Comparison of ENCODE assay signal across 11 cellular contexts in genomic region chr5:179345179-179345428, GRCh38. TPM values are rescaled to one million over a fixed set of nuclear protein-coding genes. Genes with fewer than 3 reads are reported as not detected.
DNase-seq lines count a peak whose midpoint lies in the region; ATAC-seq and TF ChIP-seq lines count a peak whose summit lies in the region.
"Had no signal": no experiment of that assay in that cellular context is flagged by ENCODE, and none has a peak within 500 bp of the region (broad histone marks: within the 10 kb centered on the region; RNA-seq: fewer than 3 reads in every experiment).

No MANE protein-coding gene starts in this region.

- DNase-seq in HAP-1 (ENCODE audit: low spot score in 2 of 2) (no peak), ascending aorta (ENCODE audit: low spot score in 2 of 2) (no peak), suprapubic skin (ENCODE audit: low spot score in 2 of 2) (no peak), G401 (ENCODE audit: low spot score) (no peak), amniotic stem cell (lab: John Stamatoyannopoulos, UW) (no peak)
- DNase-seq: activated CD4-positive, alpha-beta T cell treated with anti-CD3 and anti-CD28 coated beads, Interleukin-2, amount 10 ng/mL, durations not matched to agents 7 days and 5 days; activated naive CD4-positive, alpha-beta T cell treated with anti-CD3 and anti-CD28 coated beads, Interleukin-2, amount 50 U/mL, for 16 hours; stimulated activated naive CD4-positive, alpha-beta T cell had no signal

- H3K4me3 ChIP-seq in HAP-1 = peak overlapping the region; percentile 56; the same call in 1 of the 2 replicates
- peak overlapping the region; percentile 72 to 80 for H3K4me3 ChIP-seq in ascending aorta
- H3K4me3 ChIP-seq in iPS-18a (ENCODE audit: low read length) = peak overlapping the region; percentile 55
- peak overlapping the region; percentile 74 for H3K4me3 ChIP-seq in suprapubic skin

- TF ChIP-seq CTCF in ascending aorta (IDR thresholded peaks at IDR 0.05) (no peak), suprapubic skin (IDR thresholded peaks at IDR 0.05) (no peak)

- no peaks in the 10 kb centered on the region for H3K36me3 ChIP-seq in HAP-1 (replicated peaks)
- H3K36me3 ChIP-seq in ascending aorta = peaks cover 0 to 2% of the 10 kb centered on the region in 2 donors
- no peaks in the 10 kb centered on the region for H3K36me3 ChIP-seq in iPS-18a (ENCODE audit: control insufficient read depth, low read depth, low read length)
- H3K36me3 ChIP-seq in suprapubic skin = no peaks in the 10 kb centered on the region

- H3K4me1 ChIP-seq in HAP-1 (peaks cover 9% of the 10 kb centered on the region; the same call in 1 of the 2 replicates), ascending aorta (peaks cover 6 to 15% of the 10 kb centered on the region in 2 donors), iPS-18a (ENCODE audit: control insufficient read depth, low read depth, low read length) (peaks cover 5% of the 10 kb centered on the region), suprapubic skin (peaks cover 38% of the 10 kb centered on the region)

- H3K9me3 ChIP-seq in HAP-1 (no peaks in the 10 kb centered on the region), ascending aorta (no peaks in the 10 kb centered on the region), iPS-18a (ENCODE audit: control insufficient read depth, low read depth, low read length) (no peaks in the 10 kb centered on the region), suprapubic skin (no peaks in the 10 kb centered on the region)

- TF ChIP-seq EP300 in suprapubic skin (IDR thresholded peaks at IDR 0.05) = no peak

- intact Hi-C loops in ascending aorta (cut with DNase I) = loop anchor here (1.0 to 10.0 kb wide), 4 partner anchors 30 to 174 kb away; no protein-coding TSS in a partner anchor

- WGBS in suprapubic skin = 0% methylated on average over 1 of the region's 37 CpGs

- H3K27me3 ChIP-seq in HAP-1 (ENCODE audit: low read depth) = 0 out of 2 replicates have a peak, but pooled peaks cover 2% of the 10 kb centered on the region
- no peaks in the 10 kb centered on the region for H3K27me3 ChIP-seq in ascending aorta
- peaks cover 64% of the 10 kb centered on the region for H3K27me3 ChIP-seq in iPS-18a (ENCODE audit: control insufficient read depth, insufficient read depth, low read length)
- peaks cover 61% of the 10 kb centered on the region for H3K27me3 ChIP-seq in suprapubic skin

- TF ChIP-seq POLR2A in suprapubic skin (IDR thresholded peaks at IDR 0.05) = no peak

- in situ Hi-C loops in HAP-1 (cut with MboI; ENCODE audit: low sequenced_read_pairs) (no loop called here), G401 (cut with HindIII; ENCODE audit: low sequenced_read_pairs) (no loop called here)

- peak overlapping the region in 1 of 2 donors; percentile 64 for H3K27ac ChIP-seq in ascending aorta
- no peak overlapping the region for H3K27ac ChIP-seq in iPS-18a (ENCODE audit: low read length)
- peak overlapping the region; percentile 75 for H3K27ac ChIP-seq in suprapubic skin

- no peak for ATAC-seq in GM19455 (IDR thresholded peaks at IDR 0.05; ENCODE audit: unreplicated experiment)

- H3K9ac ChIP-seq in iPS-18a (ENCODE audit: low read length) = no peak overlapping the region

RNA-seq across cellular contexts. Expression of gene ADAMTS2, which starts 0.2 kb away (rescaled TPM):
- total RNA-seq in ascending aorta = 51.0 TPM
- 1 to 10 TPM; 3.1 to 5.5 (median 4.3) TPM for total RNA-seq in suprapubic skin
- not detected in 2 replicates for total RNA-seq in G401 (2014; rRNA removed; shearing (Covaris generic))
- total RNA-seq: activated CD4-positive, alpha-beta T cell treated with anti-CD3 and anti-CD28 coated beads, Interleukin-2, amount 10 ng/mL, durations not matched to agents 7 days and 5 days; HT-29 had no signal
